In the genomic region with DNA sequence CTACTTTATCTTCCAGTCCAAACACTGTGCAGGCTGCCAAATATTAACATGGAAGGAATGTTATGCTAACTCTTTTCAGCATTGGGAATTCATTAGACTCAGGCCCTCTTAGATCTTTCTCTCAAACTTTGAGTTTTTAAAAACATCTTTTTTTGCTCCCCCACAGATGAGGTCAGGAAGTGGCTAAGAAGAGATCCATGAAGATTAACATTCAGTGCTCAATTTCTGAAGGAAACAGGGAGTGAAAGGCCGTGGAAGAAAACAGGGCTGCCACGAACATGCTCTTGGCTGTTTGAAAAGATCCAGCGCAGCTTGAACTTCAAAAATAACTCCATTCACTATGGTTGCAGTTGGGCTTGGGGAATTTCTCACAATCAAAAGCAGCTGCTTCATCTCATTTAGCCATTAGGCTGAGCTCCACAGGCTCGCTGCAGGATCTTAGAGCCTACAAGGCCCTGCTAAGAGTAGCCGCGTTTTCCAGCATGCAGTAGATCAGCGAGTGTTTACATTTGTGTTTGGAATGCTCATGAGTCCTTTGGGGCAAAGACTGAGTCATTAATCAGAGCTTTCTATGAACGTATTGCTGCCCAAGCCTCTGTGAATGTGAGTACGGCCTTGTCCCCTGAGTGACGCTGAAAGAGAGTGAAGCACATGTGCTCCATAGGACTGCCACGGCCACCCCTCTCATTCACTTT, we compare ENCODE assay signal across 10 cellular contexts. TPM values are rescaled to one million over a fixed set of nuclear protein-coding genes. Genes with fewer than 3 reads are reported as not detected.
DNase-seq lines count a peak whose midpoint lies in the region; ATAC-seq and TF ChIP-seq lines count a peak whose summit lies in the region.
"Had no signal": no experiment of that assay in that cellular context is flagged by ENCODE, and none has a peak within 500 bp of the region (broad histone marks: within the 10 kb centered on the region; RNA-seq: fewer than 3 reads in every experiment).

No MANE protein-coding gene starts in this region.

- H3K4me3 ChIP-seq in colonic mucosa: no peak overlapping the region

- no peak overlapping the region for H3K9ac ChIP-seq in colonic mucosa (ENCODE audit: low read depth in 2 of 2, low read length in 2 of 2)

- intact Hi-C loops in colonic mucosa (cut with DNase I): no loop called here

- no peaks in the 10 kb centered on the region for H3K36me3 Mint-ChIP-seq in memory B cell

- ATAC-seq in memory B cell (ENCODE audit: low read depth) (no peak), HG03159 (IDR thresholded peaks at IDR 0.05; ENCODE audit: unreplicated experiment) (no peak), HG02973 (IDR thresholded peaks at IDR 0.05; ENCODE audit: unreplicated experiment) (no peak), GM21367 (IDR thresholded peaks at IDR 0.05; ENCODE audit: unreplicated experiment) (no peak)

- H3K9me3 Mint-ChIP-seq in memory B cell: no peaks in the 10 kb centered on the region

- H3K27ac Mint-ChIP-seq in memory B cell: peak overlapping the region; percentile 67

- no peak for TF ChIP-seq CTCF in colonic mucosa (IDR thresholded peaks at IDR 0.05)

- no peaks in the 10 kb centered on the region for H3K36me3 ChIP-seq in colonic mucosa

- H3K27me3 Mint-ChIP-seq in memory B cell: no peaks in the 10 kb centered on the region

- in situ Hi-C loops in KBM-7 (cut with MboI; ENCODE audit: low pct_unique_long_range_greater_than_20kb, low sequenced_read_pairs): no loop called here

- H3K27me3 ChIP-seq in colonic mucosa: no peaks in the 10 kb centered on the region

- DNase-seq in HS-5 (ENCODE audit: low read depth) (peak; percentile 23), colonic mucosa (no peak), memory B cell (ENCODE audit: low spot score in 2 of 2) (no peak), superior temporal gyrus (ENCODE audit: extremely low spot score) (peak; percentile 38), KBM-7 (no peak)
- DNase-seq: activated CD8-positive, alpha-beta memory T cell treated with anti-CD3 and anti-CD28 coated beads for 24 hours; NCI-H1417 treated with DMSO at 0.1 percent for 48 hours had no signal

- H3K9me3 ChIP-seq in colonic mucosa: no peaks in the 10 kb centered on the region

- H3K4me1 ChIP-seq in colonic mucosa: no peaks in the 10 kb centered on the region

- peak overlapping the region; percentile 55 for H3K27ac ChIP-seq in colonic mucosa

- H3K4me1 Mint-ChIP-seq in memory B cell: peaks cover 51% of the 10 kb centered on the region

- peak overlapping the region; percentile 30 for H3K4me3 Mint-ChIP-seq in memory B cell

RNA-seq across cellular contexts. Expression of a gene that starts 41.2 kb away (rescaled TPM):
- total RNA-seq in colonic mucosa: 10 to 100 TPM; 41.1 to 58.2 TPM

Comparison
In these comparisons a context has a peak if more than half of its experiments do, and no peak if none do; other contexts are left out.
1. DNase-seq: peak in HS-5 (single experiment) and superior temporal gyrus (single experiment); none in colonic mucosa (single experiment), memory B cell (0 of 2) and KBM-7 (single experiment).